In genomic region chr3:51360806-51361205, GRCh38 we compare ENCODE assay signal across 18 cellular contexts.
"Had no signal": no experiment of that assay in that cellular context is flagged by ENCODE, and none has a peak within 500 bp of the region (broad histone marks: within the 10 kb centered on the region; RNA-seq: fewer than 3 reads in every experiment).

No MANE protein-coding gene starts in this region.

- DNase-seq: KBM-7, MV-4-11, NCI-H1048, NCI-H1105, NCI-H1417, NCI-H1436 treated with DMSO at 0.1 percent for 48 hours, NCI-H1694, NCI-H187 treated with DMSO at 0.1 percent for 48 hours, NCI-H2029 treated with DMSO at 0.1 percent for 48 hours, NCI-H2171 treated with DMSO at 0.1 percent for 48 hours, NCI-H2227 treated with DMSO at 0.1 percent for 48 hours, NCI-H524, NCI-H526 treated with DMSO at 0.1 percent for 48 hours, NCI-H748 treated with DMSO at 0.1 percent for 48 hours, Right ventricle myocardium superior, RPMI8226, SK-N-SH had no signal

- FAIRE-seq: RCC 7860 had no signal
